ENCODE assay signal across 31 cellular contexts in the genomic region with DNA sequence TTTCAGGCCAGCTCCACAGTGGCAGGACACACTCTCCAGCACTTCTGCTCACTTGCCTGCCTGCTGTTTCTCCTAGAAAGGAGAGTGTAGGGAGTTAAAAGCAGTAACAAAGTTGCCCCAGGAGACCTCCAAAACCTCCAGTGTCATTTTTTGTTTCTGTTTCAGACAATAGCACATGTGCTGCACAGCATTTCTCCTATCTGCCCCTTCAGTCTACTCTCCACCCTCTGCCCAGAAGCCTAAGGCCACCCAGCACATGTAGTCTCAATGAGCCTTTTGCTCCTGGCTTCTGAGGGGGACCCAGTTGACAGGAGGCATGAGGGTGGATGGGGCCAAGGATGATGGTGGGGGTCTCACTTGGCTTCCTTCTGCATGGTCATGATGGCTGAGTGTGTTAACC.
"Had no signal": no experiment of that assay in that cellular context is flagged by ENCODE, and none has a peak within 500 bp of the region (broad histone marks: within the 10 kb centered on the region; RNA-seq: fewer than 3 reads in every experiment).

No MANE protein-coding gene starts in this region.

- H3K9me3 Mint-ChIP-seq: activated CD4-positive, alpha-beta memory T cell treated with anti-CD3 and anti-CD28 coated beads, Interleukin-2, amount 10 ng/mL, durations not matched to agents 7 days and 5 days; activated naive CD4-positive, alpha-beta T cell treated with anti-CD3 and anti-CD28 coated beads, Interleukin-2, amount 10 ng/mL, durations not matched to agents 7 days and 5 days; activated naive CD8-positive, alpha-beta T cell treated with anti-CD3 and anti-CD28 coated beads, Interleukin-2, amount 50 U/mL, for 24 hours; brain had no signal

- H3K27ac Mint-ChIP-seq: activated CD4-positive, alpha-beta memory T cell treated with anti-CD3 and anti-CD28 coated beads, Interleukin-2, amount 10 ng/mL, durations not matched to agents 7 days and 5 days; activated CD8-positive, alpha-beta memory T cell treated with anti-CD3 and anti-CD28 coated beads, Interleukin-2, amount 10 ng/mL, durations not matched to agents 7 days and 5 days; activated naive CD4-positive, alpha-beta T cell treated with anti-CD3 and anti-CD28 coated beads, Interleukin-2, amount 10 ng/mL, durations not matched to agents 7 days and 5 days; activated naive CD8-positive, alpha-beta T cell; activated naive CD8-positive, alpha-beta T cell treated with anti-CD3 and anti-CD28 coated beads, Interleukin-2, amount 50 U/mL, for 24 hours; brain had no signal

- H3K27me3 Mint-ChIP-seq: activated CD4-positive, alpha-beta memory T cell treated with anti-CD3 and anti-CD28 coated beads, Interleukin-2, amount 10 ng/mL, durations not matched to agents 7 days and 5 days; activated CD8-positive, alpha-beta memory T cell treated with anti-CD3 and anti-CD28 coated beads, Interleukin-2, amount 10 ng/mL, durations not matched to agents 7 days and 5 days; activated naive CD4-positive, alpha-beta T cell treated with anti-CD3 and anti-CD28 coated beads, Interleukin-2, amount 10 ng/mL, durations not matched to agents 7 days and 5 days; activated naive CD8-positive, alpha-beta T cell treated with anti-CD3 and anti-CD28 coated beads, Interleukin-2, amount 50 U/mL, for 24 hours had no signal

- H3K4me1 ChIP-seq: Peyer's patch had no signal

- DNase-seq: activated CD4-positive, alpha-beta memory T cell treated with anti-CD3 and anti-CD28 coated beads, Interleukin-2, amount 10 ng/mL, durations not matched to agents 7 days and 5 days; activated CD4-positive, alpha-beta T cell treated with anti-CD3 and anti-CD28 coated beads for 1 hour; activated CD4-positive, alpha-beta T cell treated with anti-CD3 and anti-CD28 coated beads for 48 hours; activated CD4-positive, CD25-positive, alpha-beta regulatory T cell; activated CD8-positive, alpha-beta memory T cell treated with anti-CD3 and anti-CD28 coated beads for 24 hours; activated CD8-positive, alpha-beta memory T cell treated with anti-CD3 and anti-CD28 coated beads, Interleukin-2, amount 10 ng/mL, durations not matched to agents 7 days and 5 days; activated CD8-positive, alpha-beta memory T cell treated with anti-CD3 and anti-CD28 coated beads, Interleukin-2, amount 50 U/mL, for 48 hours; activated effector memory CD4-positive, alpha-beta T cell treated with Interleukin-2 at 50 U/mL for 16 hours; activated naive CD4-positive, alpha-beta T cell treated with anti-CD3 and anti-CD28 coated beads, Interleukin-2, amount 10 ng/mL, durations not matched to agents 7 days and 5 days; activated naive CD8-positive, alpha-beta T cell treated with anti-CD3 and anti-CD28 coated beads, Interleukin-2, amount 50 U/mL, for 24 hours; activated T-cell treated with anti-CD3 and anti-CD28 coated beads, Interleukin-2, amount 50 U/mL, for 48 hours; anterior cingulate cortex; caudate nucleus; cerebellar nuclear complex; NCI-H1105; NCI-H1417 treated with DMSO at 0.1 percent for 48 hours; NCI-H187 treated with DMSO at 0.1 percent for 48 hours; NCI-H2081; NCI-H2171 treated with DMSO at 0.1 percent for 48 hours; NCI-H2227 treated with DMSO at 0.1 percent for 48 hours; NCI-H446; NCI-H510A treated with DMSO at 0.1 percent for 48 hours; NCI-H69; NCI-H82; Peyer's patch; RPMI8226; SHP77 treated with DMSO at 0.1 percent for 48 hours; T1000; WERI-Rb-1 had no signal

- H3K9me3 ChIP-seq: Peyer's patch had no signal

- H3K36me3 Mint-ChIP-seq: activated CD8-positive, alpha-beta memory T cell treated with anti-CD3 and anti-CD28 coated beads, Interleukin-2, amount 10 ng/mL, durations not matched to agents 7 days and 5 days; activated naive CD4-positive, alpha-beta T cell treated with anti-CD3 and anti-CD28 coated beads, Interleukin-2, amount 10 ng/mL, durations not matched to agents 7 days and 5 days; activated naive CD8-positive, alpha-beta T cell; brain had no signal

- H3K27me3 ChIP-seq: Peyer's patch had no signal

- H3K4me3 ChIP-seq: Peyer's patch had no signal

- H3K36me3 ChIP-seq: Peyer's patch, WERI-Rb-1 had no signal

- H3K27ac ChIP-seq: Peyer's patch, WERI-Rb-1 had no signal

- H3K4me1 Mint-ChIP-seq: activated CD4-positive, alpha-beta memory T cell treated with anti-CD3 and anti-CD28 coated beads, Interleukin-2, amount 10 ng/mL, durations not matched to agents 7 days and 5 days; activated CD8-positive, alpha-beta memory T cell treated with anti-CD3 and anti-CD28 coated beads, Interleukin-2, amount 10 ng/mL, durations not matched to agents 7 days and 5 days; activated naive CD4-positive, alpha-beta T cell treated with anti-CD3 and anti-CD28 coated beads, Interleukin-2, amount 10 ng/mL, durations not matched to agents 7 days and 5 days; activated naive CD8-positive, alpha-beta T cell treated with anti-CD3 and anti-CD28 coated beads, Interleukin-2, amount 50 U/mL, for 24 hours had no signal

- ATAC-seq: activated CD8-positive, alpha-beta memory T cell treated with anti-CD3 and anti-CD28 coated beads, Interleukin-2, amount 10 ng/mL, durations not matched to agents 7 days and 5 days; activated naive CD8-positive, alpha-beta T cell treated with anti-CD3 and anti-CD28 coated beads, Interleukin-2, amount 50 U/mL, for 24 hours had no signal

- H3K4me3 Mint-ChIP-seq: activated CD4-positive, alpha-beta memory T cell treated with anti-CD3 and anti-CD28 coated beads, Interleukin-2, amount 10 ng/mL, durations not matched to agents 7 days and 5 days; activated CD8-positive, alpha-beta memory T cell treated with anti-CD3 and anti-CD28 coated beads, Interleukin-2, amount 10 ng/mL, durations not matched to agents 7 days and 5 days; activated naive CD4-positive, alpha-beta T cell treated with anti-CD3 and anti-CD28 coated beads, Interleukin-2, amount 10 ng/mL, durations not matched to agents 7 days and 5 days; activated naive CD8-positive, alpha-beta T cell; activated naive CD8-positive, alpha-beta T cell treated with anti-CD3 and anti-CD28 coated beads, Interleukin-2, amount 50 U/mL, for 24 hours; brain had no signal
